Comparison of ENCODE assay signal across 18 cellular contexts in the genomic region with DNA sequence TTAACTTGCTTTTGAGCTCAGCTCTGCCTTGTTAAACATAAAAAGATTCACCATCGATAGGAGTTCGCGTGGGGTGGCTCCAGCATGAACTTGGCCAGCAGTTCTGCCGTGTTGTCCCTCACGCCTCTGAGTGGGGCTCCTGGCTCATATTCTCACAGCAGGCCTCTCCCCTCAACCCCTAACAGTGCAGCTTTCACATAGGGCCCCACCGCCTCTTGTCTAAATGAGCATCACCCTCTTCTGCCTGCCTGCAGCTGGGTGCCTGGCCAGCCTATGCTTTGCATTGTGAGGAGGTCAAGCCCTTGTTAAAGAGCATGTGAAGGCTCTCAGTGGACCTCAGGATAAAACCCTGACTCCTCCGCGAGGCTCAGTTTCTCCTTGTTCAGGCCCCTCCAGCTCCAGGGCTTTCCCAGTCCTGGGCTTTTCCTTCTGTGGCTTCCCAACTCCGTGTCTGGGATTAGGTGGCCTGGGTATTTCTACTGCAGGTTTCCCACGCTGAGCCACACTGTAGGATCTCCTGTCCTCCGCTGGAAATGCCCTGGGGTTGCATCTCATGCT. TPM values are rescaled to one million over a fixed set of nuclear protein-coding genes. Genes with fewer than 3 reads are reported as not detected.
"Had no signal": no experiment of that assay in that cellular context is flagged by ENCODE, and none has a peak within 500 bp of the region (broad histone marks: within the 10 kb centered on the region; RNA-seq: fewer than 3 reads in every experiment).

No MANE protein-coding gene starts in this region.

- H3K27me3 ChIP-seq: neural progenitor cell, pancreas, tibial nerve had no signal

- H3K4me1 ChIP-seq: esophagus squamous epithelium, neural progenitor cell, pancreas, tibial nerve had no signal

- H3K36me3 Mint-ChIP-seq: neural progenitor cell had no signal

- ATAC-seq: left cardiac atrium; pancreas; stimulated activated naive B cell treated with anti-CD40 and anti-IgM and Interleukin-4, amounts not matched to agents 10 μg/mL and 1 μg/mL and 100 μg/mL, for 72 hours had no signal

- H3K36me3 ChIP-seq: esophagus squamous epithelium, neural progenitor cell, pancreas, tibial nerve had no signal

- H3K27ac ChIP-seq: esophagus squamous epithelium, neural progenitor cell, pancreas, tibial nerve had no signal

- H3K4me1 Mint-ChIP-seq: activated B cell treated with CpG ODN at 0.5 μM for 24 hours; activated naive CD4-positive, alpha-beta T cell treated with anti-CD3 and anti-CD28 coated beads, Interleukin-2, amount 50 U/mL, for 24 hours; naive B cell; neural progenitor cell; stimulated activated naive B cell treated with anti-CD40 and anti-IgM and Interleukin-4, amounts not matched to agents 10 μg/mL and 1 μg/mL and 100 μg/mL, for 72 hours had no signal

- H3K27me3 Mint-ChIP-seq: activated naive CD4-positive, alpha-beta T cell treated with anti-CD3 and anti-CD28 coated beads, Interleukin-2, amount 50 U/mL, for 24 hours had no signal

- H3K4me3 ChIP-seq: esophagus squamous epithelium, neural progenitor cell, pancreas, tibial nerve had no signal

- H3K4me3 Mint-ChIP-seq: activated B cell treated with CpG ODN at 0.5 μM for 24 hours; activated naive CD4-positive, alpha-beta T cell treated with anti-CD3 and anti-CD28 coated beads, Interleukin-2, amount 50 U/mL, for 24 hours; neural progenitor cell; stimulated activated naive B cell treated with anti-CD40 and anti-IgM and Interleukin-4, amounts not matched to agents 10 μg/mL and 1 μg/mL and 100 μg/mL, for 72 hours had no signal

- H3K27ac Mint-ChIP-seq: activated B cell treated with CpG ODN at 0.5 μM for 24 hours; activated naive CD4-positive, alpha-beta T cell treated with anti-CD3 and anti-CD28 coated beads, Interleukin-2, amount 50 U/mL, for 24 hours; stimulated activated naive B cell treated with anti-CD40 and anti-IgM and Interleukin-4, amounts not matched to agents 10 μg/mL and 1 μg/mL and 100 μg/mL, for 72 hours had no signal

- DNase-seq: activated B cell treated with CpG ODN at 0.5 μM for 24 hours; activated CD4-positive, alpha-beta T cell treated with anti-CD3 and anti-CD28 coated beads for 48 hours; amniotic stem cell; caudate nucleus; esophagus squamous epithelium; left cardiac atrium; naive B cell; stimulated activated CD4-positive, alpha-beta T cell treated with anti-CD3 and anti-CD28 coated beads, Interleukin-2, amount 100 ng/mL, for 48 hours; stimulated activated naive B cell treated with anti-CD40 and anti-IgM and Interleukin-4, amounts not matched to agents 10 μg/mL and 1 μg/mL and 100 μg/mL, for 72 hours; T-helper 2 cell had no signal

RNA-seq across cellular contexts. Expression of gene CRYAA, which starts 34.8 kb away (rescaled TPM):
- total RNA-seq: activated B cell treated with CpG ODN at 0.5 μM for 24 hours, esophagus squamous epithelium, fibroblast of villous mesenchyme, left cardiac atrium, lung microvascular endothelial cell, pancreas, renal cortical epithelial cell, subcutaneous adipose tissue, tibial nerve had no signal
